Comparison of ENCODE assay signal across 12 cellular contexts in the genomic region with DNA sequence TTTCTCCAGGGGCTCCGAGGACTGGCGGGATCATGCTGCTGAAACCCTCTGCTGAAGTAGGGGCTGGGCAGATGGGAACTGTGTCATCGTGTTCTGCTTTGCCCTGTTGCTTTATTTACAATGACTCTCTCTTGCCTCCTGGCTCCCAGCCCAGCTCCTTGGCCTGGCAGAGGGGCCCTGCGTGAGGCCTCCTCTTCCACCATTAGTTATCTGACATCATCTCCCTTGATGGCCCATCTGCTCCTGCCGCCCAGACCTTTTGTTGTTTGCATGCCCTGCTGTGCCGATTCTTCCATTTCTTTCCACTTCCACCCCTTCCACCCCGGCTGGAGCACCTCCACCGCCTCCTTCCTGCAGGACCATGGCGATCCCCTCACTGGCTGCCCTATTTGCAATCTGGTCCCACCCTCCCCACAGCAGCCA.
A peak's percentile ranks its signal among the peaks of the same experiment; 100 is the strongest.
DNase-seq lines count a peak whose midpoint lies in the region; ATAC-seq and TF ChIP-seq lines count a peak whose summit lies in the region.
"Had no signal": no experiment of that assay in that cellular context is flagged by ENCODE, and none has a peak within 500 bp of the region (broad histone marks: within the 10 kb centered on the region; RNA-seq: fewer than 3 reads in every experiment).

No MANE protein-coding gene starts in this region.

- no peaks in the 10 kb centered on the region for H3K27me3 ChIP-seq in CD8-positive, alpha-beta T cell (ENCODE audit: insufficient read depth, low read length)

- H3K9me3 ChIP-seq in CD8-positive, alpha-beta T cell (ENCODE audit: low read length), result no peaks in the 10 kb centered on the region

- no peaks in the 10 kb centered on the region for H3K4me1 Mint-ChIP-seq in activated CD8-positive, alpha-beta T cell treated with anti-CD3 and anti-CD28 coated beads, Interleukin-2, amount 10 ng/mL, durations not matched to agents 7 days and 5 days (ENCODE audit: low read depth)
- no peaks in the 10 kb centered on the region for H3K4me1 Mint-ChIP-seq in CD8-positive, alpha-beta T cell (ENCODE audit: low read depth)

- no peaks in the 10 kb centered on the region for H3K9me3 Mint-ChIP-seq in activated CD8-positive, alpha-beta T cell treated with anti-CD3 and anti-CD28 coated beads, Interleukin-2, amount 10 ng/mL, durations not matched to agents 7 days and 5 days (ENCODE audit: insufficient read depth)
- H3K9me3 Mint-ChIP-seq in CD8-positive, alpha-beta T cell, result no peaks in the 10 kb centered on the region
- H3K9me3 Mint-ChIP-seq: T-helper 1 cell treated with Interleukin-12 subunit alpha and Interleukin-12 subunit beta and Interleukin-4 antibody, amounts not matched to agents 30 μg/mL and 1 μg/mL, for 36 hours had no signal

- H3K36me3 ChIP-seq in CD8-positive, alpha-beta T cell (ENCODE audit: insufficient read depth, low read length), result no peaks in the 10 kb centered on the region

- no peaks in the 10 kb centered on the region for H3K36me3 Mint-ChIP-seq in activated CD8-positive, alpha-beta T cell treated with anti-CD3 and anti-CD28 coated beads, Interleukin-2, amount 10 ng/mL, durations not matched to agents 7 days and 5 days (ENCODE audit: low read depth)
- no peaks in the 10 kb centered on the region for H3K36me3 Mint-ChIP-seq in CD8-positive, alpha-beta T cell

- no peak for TF ChIP-seq POLR2A in erythroblast (IDR thresholded peaks at IDR 0.05; ENCODE audit: low read length)

- DNase-seq in G401 (ENCODE audit: low spot score) (peak; percentile 98), NCI-H2107 (lab: John Stamatoyannopoulos, UW) (peak; percentile 30), myocyte (ENCODE audit: low read depth) (peak; percentile 91), erythroblast (lab: John Stamatoyannopoulos, UW) (no peak), SW480 (ENCODE audit: low spot score) (no peak)
- DNase-seq in activated CD8-positive, alpha-beta T cell treated with anti-CD3 and anti-CD28 coated beads, Interleukin-2, amount 10 ng/mL, durations not matched to agents 7 days and 5 days, result no peak
- DNase-seq in CD8-positive, alpha-beta T cell, result no peak
- DNase-seq: activated T-cell treated with anti-CD3 and anti-CD28 coated beads, Interleukin-2, amount 50 U/mL, for 1 hour; KG1 had no signal

- TF ChIP-seq CTCF in CD8-positive, alpha-beta T cell (IDR thresholded peaks at IDR 0.05), result no peak

- no peak overlapping the region for H3K4me3 Mint-ChIP-seq in activated CD8-positive, alpha-beta T cell treated with anti-CD3 and anti-CD28 coated beads, Interleukin-2, amount 10 ng/mL, durations not matched to agents 7 days and 5 days
- no peak overlapping the region for H3K4me3 Mint-ChIP-seq in CD8-positive, alpha-beta T cell
- H3K4me3 Mint-ChIP-seq: T-helper 1 cell treated with Interleukin-12 subunit alpha and Interleukin-12 subunit beta and Interleukin-4 antibody, amounts not matched to agents 30 μg/mL and 1 μg/mL, for 36 hours had no signal

- no peak overlapping the region for H3K4me3 ChIP-seq in CD8-positive, alpha-beta T cell (ENCODE audit: low read depth, low read length)

- intact Hi-C loops in CD8-positive, alpha-beta T cell (cut with DNase I, micrococcal nuclease), result no loop called here

- H3K4me1 ChIP-seq in CD8-positive, alpha-beta T cell (ENCODE audit: insufficient read depth, low read length), result no peaks in the 10 kb centered on the region
- H3K4me1 ChIP-seq: parathyroid adenoma had no signal

- ATAC-seq in activated CD8-positive, alpha-beta T cell treated with anti-CD3 and anti-CD28 coated beads, Interleukin-2, amount 10 ng/mL, durations not matched to agents 7 days and 5 days, result no peak
- ATAC-seq in CD8-positive, alpha-beta T cell, result no peak

- H3K27ac ChIP-seq in angular gyrus (ENCODE audit: low read depth, low read length), result peak overlapping the region; percentile 27
- H3K27ac ChIP-seq in CD8-positive, alpha-beta T cell (ENCODE audit: low read depth, low read length), result no peak overlapping the region
- H3K27ac ChIP-seq: parathyroid adenoma had no signal

- peaks cover 7% of the 10 kb centered on the region for H3K27me3 Mint-ChIP-seq in activated CD8-positive, alpha-beta T cell treated with anti-CD3 and anti-CD28 coated beads, Interleukin-2, amount 10 ng/mL, durations not matched to agents 7 days and 5 days (ENCODE audit: low read depth)
- peaks cover 13% of the 10 kb centered on the region for H3K27me3 Mint-ChIP-seq in CD8-positive, alpha-beta T cell (ENCODE audit: low read depth)

- CTCF ChIA-PET in activated CD8-positive, alpha-beta T cell treated with anti-CD3 and anti-CD28 coated beads, Interleukin-2, amount 10 ng/mL, durations not matched to agents 7 days and 5 days (lab: Charles Lee), result no interaction called here
- CTCF ChIA-PET in CD8-positive, alpha-beta T cell (lab: Charles Lee), result no interaction called here

- H3K27ac Mint-ChIP-seq in activated CD8-positive, alpha-beta T cell treated with anti-CD3 and anti-CD28 coated beads, Interleukin-2, amount 10 ng/mL, durations not matched to agents 7 days and 5 days, result no peak overlapping the region
- no peak overlapping the region for H3K27ac Mint-ChIP-seq in CD8-positive, alpha-beta T cell
- H3K27ac Mint-ChIP-seq: T-helper 1 cell treated with Interleukin-12 subunit alpha and Interleukin-12 subunit beta and Interleukin-4 antibody, amounts not matched to agents 30 μg/mL and 1 μg/mL, for 36 hours had no signal

- POLR2A ChIA-PET in activated CD8-positive, alpha-beta T cell treated with anti-CD3 and anti-CD28 coated beads, Interleukin-2, amount 10 ng/mL, durations not matched to agents 7 days and 5 days (lab: Charles Lee), result no interaction called here
- POLR2A ChIA-PET in CD8-positive, alpha-beta T cell (lab: Charles Lee), result no interaction called here

- in situ Hi-C loops in G401 (cut with HindIII; ENCODE audit: low sequenced_read_pairs), result no loop called here

Comparison
In these comparisons a context has a peak if more than half of its experiments do, and no peak if none do; other contexts are left out.
1. DNase-seq: peak in G401 (single experiment), NCI-H2107 (single experiment) and myocyte (single experiment); none in erythroblast (0 of 2), activated CD8-positive, alpha-beta T cell treated with anti-CD3 and anti-CD28 coated beads, Interleukin-2, amount 10 ng/mL, durations not matched to agents 7 days and 5 days (single experiment), CD8-positive, alpha-beta T cell (0 of 7) and SW480 (single experiment).